10 cellular contexts compared by ENCODE assay signal in the genomic region with DNA sequence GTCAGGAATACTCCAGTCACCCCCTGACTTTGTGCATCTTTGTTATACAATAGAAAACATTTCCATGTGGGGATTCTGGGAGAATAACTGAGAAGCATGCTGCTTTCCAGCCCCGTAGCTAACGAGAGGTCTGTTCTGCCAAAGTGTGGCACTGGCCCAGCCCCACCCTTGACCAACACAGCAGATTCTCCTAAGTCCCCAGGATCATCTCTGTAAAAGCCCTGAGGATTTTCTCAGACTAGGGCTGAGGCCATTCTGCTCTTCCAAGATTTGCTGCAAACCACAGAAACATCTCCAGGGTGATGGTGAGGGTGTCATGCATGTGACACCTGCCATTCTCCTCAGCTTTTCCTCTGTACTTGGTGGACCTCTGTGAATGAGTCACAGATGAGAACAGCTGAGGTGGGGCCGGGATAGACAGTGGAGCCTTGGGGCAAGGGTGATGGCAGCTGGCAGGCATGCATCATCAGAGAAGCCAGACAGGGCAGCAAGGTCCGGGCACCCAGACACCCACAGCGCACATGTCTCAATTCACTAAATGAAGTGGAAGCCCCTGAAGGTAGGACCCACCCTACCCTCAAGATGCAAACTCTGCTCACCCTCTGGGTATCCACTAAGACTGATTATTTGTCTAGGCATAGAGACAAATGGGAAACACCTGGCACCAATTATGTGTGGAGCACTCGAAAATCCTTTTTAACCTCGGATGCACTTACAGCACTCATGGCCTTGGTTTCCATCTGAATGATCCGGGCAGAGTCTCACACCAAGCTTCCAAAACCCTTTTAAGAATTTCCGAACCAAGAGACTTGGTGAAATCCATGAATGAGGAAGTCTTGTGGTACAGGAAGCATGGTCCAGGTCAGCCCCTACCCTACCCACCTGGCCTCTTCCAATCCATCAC. TPM values are rescaled to one million over a fixed set of nuclear protein-coding genes. Genes with fewer than 3 reads are reported as not detected.
DNase-seq lines count a peak whose midpoint lies in the region; ATAC-seq and TF ChIP-seq lines count a peak whose summit lies in the region.
"Had no signal": no experiment of that assay in that cellular context is flagged by ENCODE, and none has a peak within 500 bp of the region (broad histone marks: within the 10 kb centered on the region; RNA-seq: fewer than 3 reads in every experiment).

No MANE protein-coding gene starts in this region.

- 0 out of 2 replicates have a peak, but pooled peaks cover 5% of the 10 kb centered on the region for H4K20me1 ChIP-seq in PC-9 (ENCODE audit: insufficient read depth)

- no peak for TF ChIP-seq CTCF in heart right ventricle (IDR thresholded peaks at IDR 0.05)
- no peak for TF ChIP-seq CTCF in right atrium auricular region (IDR thresholded peaks at IDR 0.05)
- no peak for TF ChIP-seq CTCF in PC-9 (conservative IDR thresholded peaks at IDR 0.05)
- no peak for TF ChIP-seq CTCF in type B pancreatic cell (conservative IDR thresholded peaks at IDR 0.05)

- H3F3A ChIP-seq in PC-9 (ENCODE audit: insufficient read depth, low read depth): peaks cover 7% of the 10 kb centered on the region; the same call in 1 of the 2 replicates

- H3K4me3 ChIP-seq in heart right ventricle (no peak overlapping the region), right atrium auricular region (no peak overlapping the region), PC-9 (no peak overlapping the region)

- CTCF ChIA-PET in PC-9 (lab: Charles Lee): no interaction called here

- peaks cover 21% of the 10 kb centered on the region for H3K79me2 ChIP-seq in PC-9 (ENCODE audit: low read depth)

- no peaks in the 10 kb centered on the region for H3K9me3 ChIP-seq in heart right ventricle
- H3K9me3 ChIP-seq in right atrium auricular region: no peaks in the 10 kb centered on the region
- H3K9me3 ChIP-seq in PC-9 (ENCODE audit: insufficient read depth, low read depth): no peaks in the 10 kb centered on the region

- H3K36me3 Mint-ChIP-seq in type B pancreatic cell: no peaks in the 10 kb centered on the region

- H3K9me2 ChIP-seq in PC-9 (ENCODE audit: insufficient read depth): no peaks in the 10 kb centered on the region

- DNase-seq in heart right ventricle: no peak
- no peak for DNase-seq in right atrium auricular region (ENCODE audit: low spot score)
- DNase-seq in PC-9: peak; percentile 63 to 81
- DNase-seq in fibroblast of gingiva (ENCODE audit: low read depth): peak; percentile 54
- no peak for DNase-seq in type B pancreatic cell (ENCODE audit: extremely low spot score, unreplicated experiment)
- no peak for DNase-seq in substantia nigra (lab: John Stamatoyannopoulos, UW)
- no peak for DNase-seq in effector CD8-positive, alpha-beta T cell (lab: John Stamatoyannopoulos, UW)
- DNase-seq: H9, occipital lobe had no signal

- peaks cover 42% of the 10 kb centered on the region for H3K4me1 Mint-ChIP-seq in type B pancreatic cell (ENCODE audit: unreplicated experiment)

- H3K27me3 ChIP-seq in heart right ventricle: no peaks in the 10 kb centered on the region
- no peaks in the 10 kb centered on the region for H3K27me3 ChIP-seq in right atrium auricular region
- H3K27me3 ChIP-seq in PC-9 (ENCODE audit: insufficient read depth, low read depth): no peaks in the 10 kb centered on the region

- WGBS in heart right ventricle, 2 donors: 76 to 81% methylated on average over 9 of the region's 9 CpGs

- H3K9me3 Mint-ChIP-seq in type B pancreatic cell: no peaks in the 10 kb centered on the region
- H3K9me3 Mint-ChIP-seq: H9 had no signal

- H3K27ac Mint-ChIP-seq in type B pancreatic cell: peak overlapping the region; percentile 35

- no peak overlapping the region for H2AFZ ChIP-seq in PC-9

- peak overlapping the region; percentile 16; the same call in 1 of the 2 replicates for H3K4me2 ChIP-seq in PC-9

- ATAC-seq in heart right ventricle (peak in 4 of 8 donors; percentile 5 to 43 (median 10)), HG03025 (IDR thresholded peaks at IDR 0.05; ENCODE audit: low FRiP score, unreplicated experiment) (no peak)

- intact Hi-C loops in heart right ventricle (cut with DNase I) (no loop called here), PC-9 (cut with micrococcal nuclease; ENCODE audit: unreplicated experiment) (no loop called here)

- peak overlapping the region in 6 of 10 donors; percentile 12 to 80 (median 58) for H3K27ac ChIP-seq in heart right ventricle
- no peak overlapping the region for H3K27ac ChIP-seq in right atrium auricular region
- H3K27ac ChIP-seq in PC-9: no peak overlapping the region
- H3K27ac ChIP-seq in substantia nigra (ENCODE audit: low read depth, low read length, poor library complexity, severe bottlenecking): no peak overlapping the region

- no peaks in the 10 kb centered on the region for H3K36me3 ChIP-seq in heart right ventricle
- no peaks in the 10 kb centered on the region for H3K36me3 ChIP-seq in right atrium auricular region
- no peaks in the 10 kb centered on the region for H3K36me3 ChIP-seq in PC-9 (ENCODE audit: low read depth)

- no TSS peak for BruUV-seq in PC-9 (replicated peaks; lab: Mats Ljungman, UMichigan)

- H3K4me1 ChIP-seq in heart right ventricle: peaks cover 6 to 60% (median 41%) of the 10 kb centered on the region in 9 donors
- peaks cover 0 to 34% of the 10 kb centered on the region in 2 donors for H3K4me1 ChIP-seq in right atrium auricular region
- peaks cover 17% of the 10 kb centered on the region for H3K4me1 ChIP-seq in PC-9 (replicated peaks; ENCODE audit: insufficient read depth)

- no peaks in the 10 kb centered on the region for H3K27me3 Mint-ChIP-seq in type B pancreatic cell

- POLR2A ChIA-PET in PC-9 (lab: Charles Lee; ENCODE audit: unreplicated experiment): no interaction called here

- no peak overlapping the region for H3K4me3 Mint-ChIP-seq in type B pancreatic cell
- H3K4me3 Mint-ChIP-seq: H9 had no signal

RNA-seq across cellular contexts. Expression of gene DOCK9, which starts 20.1 kb away (rescaled TPM):
- total RNA-seq in heart right ventricle: 10 to 100 TPM; 31.6 to 73.7 (median 43.4) TPM
- 10 to 100 TPM; 32.0 to 45.3 TPM for polyA plus RNA-seq in heart right ventricle
- total RNA-seq in right atrium auricular region: 10 to 100 TPM; 79.6 to 80.5 TPM
- 53.4 and 69.5 TPM in 2 replicates for total RNA-seq in PC-9 (2021)
- 46.2 and 122 TPM in 2 replicates for total RNA-seq in type B pancreatic cell (ENCODE audit: low replicate concordance)

Comparison
In these comparisons a context has a peak if more than half of its experiments do, and no peak if none do; other contexts are left out.
1. H3K27ac ChIP-seq: peak in heart right ventricle (6 of 10); none in right atrium auricular region (0 of 2), PC-9 (single experiment) and substantia nigra (single experiment).
2. DNase-seq: peak in PC-9 (2 of 2) and fibroblast of gingiva (single experiment); none in heart right ventricle (0 of 2), right atrium auricular region (single experiment), type B pancreatic cell (single experiment), substantia nigra (0 of 49) and effector CD8-positive, alpha-beta T cell (single experiment).